ENCODE assay signal across 9 cellular contexts in genomic region chr2:95346738-95347671, GRCh38. TPM values are rescaled to one million over a fixed set of nuclear protein-coding genes. Genes with fewer than 3 reads are reported as not detected.
DNase-seq lines count a peak whose midpoint lies in the region; ATAC-seq and TF ChIP-seq lines count a peak whose summit lies in the region.
"Had no signal": no experiment of that assay in that cellular context is flagged by ENCODE, and none has a peak within 500 bp of the region (broad histone marks: within the 10 kb centered on the region; RNA-seq: fewer than 3 reads in every experiment).

No MANE protein-coding gene starts in this region.

- no peaks in the 10 kb centered on the region for H3K9me3 Mint-ChIP-seq in endodermal cell

- H3K27ac Mint-ChIP-seq in endodermal cell = no peak overlapping the region

- WGBS in endodermal cell (ENCODE audit: insufficient coverage in 1 of 2, insufficient read length in 1 of 2), 2 experiments = 19 to 27% methylated on average over 40 to 78 of the region's 78 CpGs

- no peak for TF ChIP-seq CTCF in cardiac muscle cell (IDR thresholded peaks at IDR 0.05; ENCODE audit: low read depth, low read length)
- TF ChIP-seq CTCF in endodermal cell (conservative IDR thresholded peaks at IDR 0.05) = peak; percentile 20

- intact Hi-C loops in cardiac septum (cut with DNase I) = loop anchor here (2.0 kb wide), 2 partner anchors 56 to 382 kb away; partner anchors contain the start of gene FAHD2A

- H3K4me1 ChIP-seq in cardiac muscle cell (ENCODE audit: low read depth) = no peaks in the 10 kb centered on the region
- H3K4me1 ChIP-seq in endodermal cell (ENCODE audit: control insufficient read depth, insufficient read depth, low read length) = no peaks in the 10 kb centered on the region
- peaks cover 8 to 9% of the 10 kb centered on the region in 2 donors for H3K4me1 ChIP-seq in mucosa of rectum (ENCODE audit: control insufficient read depth in 2 of 2, insufficient read depth in 2 of 2, low read length in 2 of 2)

- ATAC-seq in HG03159 (IDR thresholded peaks at IDR 0.05; ENCODE audit: unreplicated experiment) = no peak
- ATAC-seq in HG03521 (IDR thresholded peaks at IDR 0.05; ENCODE audit: unreplicated experiment) = no peak
- ATAC-seq in GM21529 (IDR thresholded peaks at IDR 0.05; ENCODE audit: unreplicated experiment) = no peak

- H3K9me3 ChIP-seq in cardiac muscle cell (ENCODE audit: low read depth) (no peaks in the 10 kb centered on the region), endodermal cell (ENCODE audit: control insufficient read depth, low read length) (no peaks in the 10 kb centered on the region), mucosa of rectum (ENCODE audit: control insufficient read depth in 2 of 2, low read length in 2 of 2) (no peaks in the 10 kb centered on the region)

- DNase-seq in cardiac muscle cell (ENCODE audit: low read depth in 1 of 2, low spot score in 1 of 2) = peak; percentile 34 to 49
- no peak for DNase-seq in cardiac septum (ENCODE audit: low spot score)
- peak; percentile 80 for DNase-seq in endodermal cell
- DNase-seq in amygdala (lab: John Stamatoyannopoulos, UW) = no peak
- DNase-seq: NCI-H187 had no signal

- H3K36me3 Mint-ChIP-seq in endodermal cell (ENCODE audit: low read depth) = no peaks in the 10 kb centered on the region

- H3K4me3 ChIP-seq in cardiac muscle cell (peak overlapping the region; percentile 2), endodermal cell (ENCODE audit: low read length) (no peak overlapping the region), mucosa of rectum (ENCODE audit: low read length in 2 of 2) (peak overlapping the region; percentile 44 to 56)

- no peak overlapping the region for H3K27ac ChIP-seq in cardiac muscle cell
- no peak overlapping the region for H3K27ac ChIP-seq in endodermal cell (ENCODE audit: low read depth, low read length)
- no peak overlapping the region for H3K27ac ChIP-seq in mucosa of rectum (ENCODE audit: low read depth in 2 of 2, low read length in 2 of 2)

- peaks cover 74% of the 10 kb centered on the region for H3K27me3 ChIP-seq in cardiac muscle cell
- H3K27me3 ChIP-seq in endodermal cell (ENCODE audit: control insufficient read depth, insufficient read depth, low read length, poor library complexity, severe bottlenecking) = peaks cover 70% of the 10 kb centered on the region
- peaks cover 13% of the 10 kb centered on the region in 2 donors for H3K27me3 ChIP-seq in mucosa of rectum (ENCODE audit: control insufficient read depth in 2 of 2, insufficient read depth in 2 of 2, low read length in 2 of 2)

- H3K36me3 ChIP-seq in cardiac muscle cell = no peaks in the 10 kb centered on the region
- H3K36me3 ChIP-seq in endodermal cell (ENCODE audit: control insufficient read depth, insufficient read depth, low read length) = no peaks in the 10 kb centered on the region
- no peaks in the 10 kb centered on the region for H3K36me3 ChIP-seq in mucosa of rectum (ENCODE audit: control insufficient read depth in 2 of 2, insufficient read depth in 2 of 2, low read length in 2 of 2)

- H3K9ac ChIP-seq in endodermal cell (ENCODE audit: extremely low read depth, low read length, poor library complexity, severe bottlenecking) (no peak overlapping the region), mucosa of rectum (ENCODE audit: low read depth in 1 of 2, low read length in 2 of 2) (peak overlapping the region in 1 of 2 donors; percentile 35)

- H3K4me3 Mint-ChIP-seq in endodermal cell = peak overlapping the region; percentile 39

- H3K27me3 Mint-ChIP-seq in endodermal cell (ENCODE audit: insufficient read depth) = peaks cover 83% of the 10 kb centered on the region

- no peaks in the 10 kb centered on the region for H3K4me1 Mint-ChIP-seq in endodermal cell

RNA-seq across cellular contexts. Expression of gene KCNIP3, which starts 49.9 kb away (rescaled TPM):
- total RNA-seq in cardiac muscle cell (3.6 and 5.2 TPM in 2 replicates), cardiac septum (6.5 TPM), endodermal cell (1 to 10 TPM in 1 of 2 donors, under 1 TPM in 1; 0.26 to 1.3 TPM)
- polyA plus RNA-seq in cardiac muscle cell = 1.2 and 2.6 TPM in 2 replicates
- polyA plus RNA-seq in endodermal cell (2013, experiment 1 of 2) = 5.0 TPM
- 4.1 TPM for polyA plus RNA-seq in endodermal cell (2013, experiment 2 of 2)

RNA-seq across cellular contexts. Expression of gene FAHD2A, which starts 55.5 kb away (rescaled TPM):
- total RNA-seq in cardiac muscle cell = 57.7 and 64.9 TPM in 2 replicates
- polyA plus RNA-seq in cardiac muscle cell = 66.1 and 66.5 TPM in 2 replicates
- total RNA-seq in cardiac septum = 28.8 TPM
- total RNA-seq in endodermal cell = 10 to 100 TPM; 45.2 to 49.4 TPM
- 38.3 TPM for polyA plus RNA-seq in endodermal cell (2013, experiment 1 of 2)
- 31.3 TPM for polyA plus RNA-seq in endodermal cell (2013, experiment 2 of 2)

Comparison
In these comparisons a context has a peak if more than half of its experiments do, and no peak if none do; other contexts are left out.
1. DNase-seq: peak in cardiac muscle cell (2 of 2) and endodermal cell (single experiment); none in cardiac septum (single experiment) and amygdala (0 of 56).